Comparison of ENCODE assay signal across 8 cellular contexts in the genomic region with DNA sequence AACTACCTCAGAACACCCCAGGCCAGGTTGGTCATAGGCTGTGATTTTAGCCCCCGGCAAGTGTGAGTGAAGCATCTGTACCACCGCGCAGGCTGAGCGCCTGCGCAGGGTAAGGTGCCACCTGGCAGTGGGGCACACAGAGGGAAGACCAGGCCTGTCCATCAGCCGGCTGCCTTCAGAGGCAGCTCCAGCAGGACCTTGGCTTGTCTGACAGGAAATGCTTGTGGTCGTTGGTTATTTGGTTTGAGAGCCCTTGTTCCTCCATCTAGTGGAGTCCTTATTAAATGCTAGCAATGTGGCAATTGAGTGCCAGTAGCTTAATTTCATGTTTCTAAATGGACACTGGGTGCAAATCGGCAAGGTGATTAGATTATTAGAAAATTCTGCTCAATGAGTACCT. TPM values are rescaled to one million over a fixed set of nuclear protein-coding genes. Genes with fewer than 3 reads are reported as not detected.
DNase-seq lines count a peak whose midpoint lies in the region; ATAC-seq, FAIRE-seq and TF ChIP-seq lines count a peak whose summit lies in the region.
"Had no signal": no experiment of that assay in that cellular context is flagged by ENCODE, and none has a peak within 500 bp of the region (broad histone marks: within the 10 kb centered on the region; RNA-seq: fewer than 3 reads in every experiment).

No MANE protein-coding gene starts in this region.

- H2AFZ ChIP-seq in GM12878 (ENCODE audit: control insufficient read depth, low read depth, low read length): no peak overlapping the region

- H3K4me1 Mint-ChIP-seq in type B pancreatic cell (ENCODE audit: unreplicated experiment): peaks cover 17% of the 10 kb centered on the region

- H3K27me3 Mint-ChIP-seq in type B pancreatic cell: no peaks in the 10 kb centered on the region

- ATAC-seq in GM12878: peak; percentile 68

- H3K4me3 ChIP-seq in GM12878: no peak overlapping the region

- TF ChIP-seq RAD21 in GM12878 (IDR thresholded peaks at IDR 0.05; ENCODE audit: insufficient read depth, low read depth, low read length): no peak

- TF ChIP-seq EP300 in GM12878 (IDR thresholded peaks at IDR 0.05; ENCODE audit: borderline replicate concordance in 1 of 2, control insufficient read depth in 1 of 2, low read depth in 2 of 2, low read length in 2 of 2): no peak

- intact Hi-C loops in GM12878 (cut with micrococcal nuclease; ENCODE audit: unreplicated experiment): no loop called here
- intact Hi-C loops in posterior vena cava (cut with DNase I): no loop called here

- in situ Hi-C loops in GM12878 (cut with MboI): no loop called here

- H3K27me3 ChIP-seq in GM12878 (replicated peaks in 1 of 2; ENCODE audit: control insufficient read depth in 2 of 2, insufficient read depth in 2 of 2, low read length in 1 of 2): no peaks in the 10 kb centered on the region

- SMC1A ChIA-PET in GM12878 (lab: Charles Lee; ENCODE audit: uncharacterized antibody, unreplicated experiment): interaction anchor here (0.7 to 1.4 kb wide), 8 partner anchors 10 to 97 kb away, joined by 3 to 4 read pairs (median 3); a partner anchor contains a TSS

- FAIRE-seq in GM18507 (lab: Jason Lieb, UNC): peak; percentile 62
- FAIRE-seq in GM12878 (lab: Jason Lieb, UNC): no peak

- H3K9ac ChIP-seq in GM12878 (ENCODE audit: control insufficient read depth, insufficient read depth, low read length): no peak overlapping the region

- no peak overlapping the region for H3K4me3 Mint-ChIP-seq in type B pancreatic cell

- 0 out of 2 replicates have a peak, but pooled peaks cover 5% of the 10 kb centered on the region for H3K4me1 ChIP-seq in GM12878 (ENCODE audit: control insufficient read depth, insufficient read depth, low read length)

- peaks cover 20 to 27% of the 10 kb centered on the region in 2 experiments for H3K36me3 ChIP-seq in GM12878 (ENCODE audit: control insufficient read depth in 2 of 2, insufficient read depth in 2 of 2, low read length in 1 of 2)

- 0 out of 2 replicates have a peak overlapping the region, but pooled peaks have one; percentile 11 for H3K4me2 ChIP-seq in GM12878 (ENCODE audit: control insufficient read depth, insufficient read depth)

- CTCF ChIA-PET in GM12878 (lab: Yijun Ruan, JAX): interaction anchor here (1.1 to 2.3 kb wide), 7 partner anchors 9 to 106 kb away, joined by 3 to 8 read pairs (median 5); no protein-coding TSS in a partner anchor

- H3K79me2 ChIP-seq in GM12878 (ENCODE audit: control insufficient read depth, insufficient read depth, low read length): peaks cover 36% of the 10 kb centered on the region

- RAD21 ChIA-PET in GM12878 (lab: Charles Lee; ENCODE audit: unreplicated experiment): no interaction called here

- H4K20me1 ChIP-seq in GM12878 (ENCODE audit: control insufficient read depth, insufficient read depth): no peaks in the 10 kb centered on the region

- H3K9me3 Mint-ChIP-seq in type B pancreatic cell: no peaks in the 10 kb centered on the region

- TF ChIP-seq POLR2A in GM12878 (IDR thresholded peaks at IDR 0.05; ENCODE audit: low read depth, low read length): no peak

- POLR2A ChIA-PET in GM12878 (lab: Charles Lee): no interaction called here

- H3K36me3 Mint-ChIP-seq in type B pancreatic cell: peaks cover 8% of the 10 kb centered on the region

- DNase-seq in GM18507 (ENCODE audit: extremely low spot score, insufficient read length, low read depth): no peak
- DNase-seq in KG1 (lab: John Stamatoyannopoulos, UW): peak; percentile 5
- no peak for DNase-seq in GM12878 (ENCODE audit: low read depth, low spot score)
- peak; percentile 36 for DNase-seq in posterior vena cava (ENCODE audit: low spot score)
- no peak for DNase-seq in OCI-M2 (lab: John Stamatoyannopoulos, UW; ENCODE audit: unreplicated experiment)
- no peak for DNase-seq in type B pancreatic cell (ENCODE audit: extremely low spot score, unreplicated experiment)
- no peak for DNase-seq in mucosa of gallbladder (ENCODE audit: low spot score)
- DNase-seq: NCI-H2081 had no signal

- WGBS in GM12878 (ENCODE audit: insufficient coverage, insufficient replicate concordance, low lambda C conversion rate, missing lambda C conversion rate): 70% methylated on average over 8 of the region's 8 CpGs

- H3K27ac Mint-ChIP-seq in type B pancreatic cell: no peak overlapping the region

- no peak overlapping the region for H3K27ac ChIP-seq in GM12878 (ENCODE audit: control insufficient read depth, insufficient read depth)

- H3K9me3 ChIP-seq in GM12878 (replicated peaks; ENCODE audit: control insufficient read depth, insufficient read depth, low read length): no peaks in the 10 kb centered on the region

- BruUV-seq in GM12878 (replicated peaks; lab: Mats Ljungman, UMichigan): no TSS peak

- peak in 2 of 3 experiments; percentile 23 to 25; a peak in 2 of 6 replicates for TF ChIP-seq CTCF in GM12878 (IDR thresholded peaks at IDR 0.05 in 2 of 3, conservative IDR thresholded peaks at IDR 0.05 in 1 of 3; ENCODE audit: control insufficient read depth in 2 of 3, extremely low read depth in 1 of 3, insufficient read depth in 1 of 3, low read depth in 3 of 3, low read length in 3 of 3)
- no peak for TF ChIP-seq CTCF in type B pancreatic cell (conservative IDR thresholded peaks at IDR 0.05)

TF ChIP-seq in GM12878, 131 proteins besides CTCF, POLR2A, EP300 and RAD21 (continues in another document):
- TF ChIP-seq PAX5 (IDR thresholded peaks at IDR 0.05; ENCODE audit: borderline replicate concordance, low read depth, low read length) (no peak), SMC3 (IDR thresholded peaks at IDR 0.05; ENCODE audit: borderline replicate concordance, low read length) (peak; percentile 2; the same call in 1 of the 2 replicates), IKZF1 (conservative IDR thresholded peaks at IDR 0.05) (no peak), JUND (IDR thresholded peaks at IDR 0.05; ENCODE audit: low read depth, low read length) (no peak)

RNA-seq across cellular contexts. Expression of gene SLC25A29, which starts 27.5 kb away (rescaled TPM):
- 131 and 162 TPM in 2 replicates for total RNA-seq in GM12878 (2013; cell fraction: nucleolus; rRNA removed)
- total RNA-seq in GM12878 (2014; rRNA removed): 10.3 and 12.1 TPM in 2 replicates
- total RNA-seq in GM12878 (2014; rRNA removed; fragmentation: Illumina TruSeq; extraction: Trizol): 3.3 and 3.6 TPM in 2 replicates
- 11.6 and 12.3 TPM in 2 replicates for total RNA-seq in GM12878 (2021)
- 2.8 TPM for polyA plus RNA-seq in GM12878 (2011; ENCODE audit: low read depth)
- 6.2 and 11.5 TPM in 2 replicates for polyA plus RNA-seq in GM12878 (2011; rRNA removed)
- 12.2 and 21.9 TPM in 2 replicates for polyA plus RNA-seq in GM12878 (2011; cell fraction: cytosol; rRNA removed)
- polyA plus RNA-seq in GM12878 (2011; cell fraction: nucleus; rRNA removed): 94.5 and 119 TPM in 2 replicates
- 8.5 and 9.8 TPM in 2 replicates for polyA plus RNA-seq in GM12878 (2012)
- 2.0 and 3.4 TPM in 2 replicates for polyA plus RNA-seq in GM12878 (2014; fragmentation: Illumina TruSeq; extraction: Trizol)
- polyA plus RNA-seq in GM12878 (2014; fragmentation: Nextera tagmentation; extraction: Ambion mirVana): under 1 TPM in 1 of 2 experiments, not detected in 1; 0.42 TPM
- polyA plus RNA-seq in GM12878 (2014; rRNA removed): 13.3 and 15.9 TPM in 2 replicates
- polyA plus RNA-seq in GM12878 (2016; fragmentation: Nextera tagmentation; extraction: Ambion mirVana): 1 to 10 TPM; 4.0 TPM
- 1.6 and 5.5 TPM in 2 replicates for polyA minus RNA-seq in GM12878 (2011; rRNA and poly(A)+ RNA removed)
- polyA minus RNA-seq in GM12878 (2011; cell fraction: cytosol; rRNA and poly(A)+ RNA removed): 1.8 and 4.8 TPM in 2 replicates
- 10.3 and 12.6 TPM in 2 replicates for polyA minus RNA-seq in GM12878 (2011; cell fraction: nucleus; rRNA and poly(A)+ RNA removed)
- total RNA-seq in posterior vena cava: 10 to 100 TPM; 23.6 to 27.4 TPM
- 72.8 and 101 TPM in 2 replicates for total RNA-seq in type B pancreatic cell (ENCODE audit: low replicate concordance)
- total RNA-seq in mucosa of gallbladder: 165 TPM

RNA-seq across cellular contexts. Expression of gene YY1, which starts 39.8 kb away (rescaled TPM):
- total RNA-seq in GM12878 (2013; cell fraction: nucleolus; rRNA removed): 61.9 and 62.1 TPM in 2 replicates
- total RNA-seq in GM12878 (2014; rRNA removed): 34.2 and 35.3 TPM in 2 replicates
- 42.7 and 44.8 TPM in 2 replicates for total RNA-seq in GM12878 (2014; rRNA removed; fragmentation: Illumina TruSeq; extraction: Trizol)
- total RNA-seq in GM12878 (2021): 74.0 and 77.2 TPM in 2 replicates
- polyA plus RNA-seq in GM12878 (2011; ENCODE audit: low read depth): 17.9 TPM
- 52.0 and 75.3 TPM in 2 replicates for polyA plus RNA-seq in GM12878 (2011; rRNA removed)
- 23.8 and 29.4 TPM in 2 replicates for polyA plus RNA-seq in GM12878 (2011; cell fraction: cytosol; rRNA removed)
- polyA plus RNA-seq in GM12878 (2011; cell fraction: nucleus; rRNA removed): 27.5 and 27.6 TPM in 2 replicates
- polyA plus RNA-seq in GM12878 (2012): 34.6 and 44.3 TPM in 2 replicates
- polyA plus RNA-seq in GM12878 (2014; fragmentation: Illumina TruSeq; extraction: Trizol): 49.4 and 58.5 TPM in 2 replicates
- 10 to 100 TPM; 23.7 to 46.4 TPM for polyA plus RNA-seq in GM12878 (2014; fragmentation: Nextera tagmentation; extraction: Ambion mirVana)
- polyA plus RNA-seq in GM12878 (2014; rRNA removed): 23.5 and 24.4 TPM in 2 replicates
- 10 to 100 TPM; 32.7 to 35.0 TPM for polyA plus RNA-seq in GM12878 (2016; fragmentation: Nextera tagmentation; extraction: Ambion mirVana)
- 29.7 and 39.0 TPM in 2 replicates for polyA minus RNA-seq in GM12878 (2011; rRNA and poly(A)+ RNA removed)
- polyA minus RNA-seq in GM12878 (2011; cell fraction: cytosol; rRNA and poly(A)+ RNA removed): 12.2 and 23.7 TPM in 2 replicates
- polyA minus RNA-seq in GM12878 (2011; cell fraction: nucleus; rRNA and poly(A)+ RNA removed): 12.7 and 20.0 TPM in 2 replicates
- total RNA-seq in posterior vena cava: 10 to 100 TPM; 41.4 to 46.2 TPM
- 79.8 and 98.0 TPM in 2 replicates for total RNA-seq in type B pancreatic cell (ENCODE audit: low replicate concordance)
- total RNA-seq in mucosa of gallbladder: 63.8 TPM

RNA-seq across cellular contexts. Expression of gene SLC25A47, which starts 44.4 kb away (rescaled TPM):
- not detected in 2 replicates for total RNA-seq in GM12878 (2013; cell fraction: nucleolus; rRNA removed)
- total RNA-seq in GM12878 (2014; rRNA removed) (not detected in 2 replicates), GM12878 (2014; rRNA removed; fragmentation: Illumina TruSeq; extraction: Trizol) (not detected in 2 replicates), GM12878 (2021) (not detected in 2 replicates), posterior vena cava (not detected), type B pancreatic cell (ENCODE audit: low replicate concordance) (not detected in 2 replicates), mucosa of gallbladder (0.20 TPM)
- not detected for polyA plus RNA-seq in GM12878 (2011; ENCODE audit: low read depth)
- polyA plus RNA-seq in GM12878 (2011; rRNA removed) (not detected in 2 replicates), GM12878 (2014; fragmentation: Illumina TruSeq; extraction: Trizol) (not detected in 2 replicates), GM12878 (2014; fragmentation: Nextera tagmentation; extraction: Ambion mirVana) (not detected), GM12878 (2014; rRNA removed) (0.14 TPM in 1 of 2 replicates, not detected in the other), GM12878 (2016; fragmentation: Nextera tagmentation; extraction: Ambion mirVana) (not detected)
- 0.03 TPM in 1 of 2 replicates, not detected in the other for polyA plus RNA-seq in GM12878 (2011; cell fraction: cytosol; rRNA removed)
- 0.09 TPM in 1 of 2 replicates, not detected in the other for polyA plus RNA-seq in GM12878 (2011; cell fraction: nucleus; rRNA removed)
- not detected in 2 replicates for polyA plus RNA-seq in GM12878 (2012)
- not detected in 2 replicates for polyA minus RNA-seq in GM12878 (2011; rRNA and poly(A)+ RNA removed)
- polyA minus RNA-seq in GM12878 (2011; cell fraction: cytosol; rRNA and poly(A)+ RNA removed): not detected in 2 replicates
- not detected in 2 replicates for polyA minus RNA-seq in GM12878 (2011; cell fraction: nucleus; rRNA and poly(A)+ RNA removed)

Comparison
In these comparisons a context has a peak if more than half of its experiments do, and no peak if none do; other contexts are left out.
1. DNase-seq: peak in KG1 (single experiment) and posterior vena cava (single experiment); none in GM18507 (single experiment), GM12878 (single experiment), OCI-M2 (single experiment), type B pancreatic cell (single experiment) and mucosa of gallbladder (single experiment).